1 cellular context compared by ENCODE assay signal in the genomic region with DNA sequence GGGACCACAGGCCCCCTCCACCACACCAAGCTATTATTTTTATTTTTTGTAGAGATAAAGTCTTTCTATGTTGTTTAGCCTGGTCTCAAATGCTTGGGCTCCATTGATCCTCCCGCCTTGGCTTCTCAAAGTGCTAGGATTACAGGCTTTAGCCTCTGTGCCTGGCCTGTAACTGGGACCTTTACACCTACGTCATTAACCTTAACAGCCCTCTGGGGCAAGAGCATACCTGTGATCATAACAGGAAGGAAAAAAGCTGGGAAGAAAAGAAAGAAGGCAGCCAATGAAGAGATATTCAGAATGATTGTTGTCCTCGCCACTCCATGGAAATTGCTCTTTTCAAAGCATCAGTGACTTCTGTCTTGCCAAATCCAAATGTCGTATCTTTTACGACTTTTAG.
TF ChIP-seq lines count a peak whose summit lies in the region.

No MANE protein-coding gene starts in this region.

TF ChIP-seq in GM23338, 12 proteins besides CTCF, POLR2A, EP300 and RAD21:
- TF ChIP-seq, protein P1, sequence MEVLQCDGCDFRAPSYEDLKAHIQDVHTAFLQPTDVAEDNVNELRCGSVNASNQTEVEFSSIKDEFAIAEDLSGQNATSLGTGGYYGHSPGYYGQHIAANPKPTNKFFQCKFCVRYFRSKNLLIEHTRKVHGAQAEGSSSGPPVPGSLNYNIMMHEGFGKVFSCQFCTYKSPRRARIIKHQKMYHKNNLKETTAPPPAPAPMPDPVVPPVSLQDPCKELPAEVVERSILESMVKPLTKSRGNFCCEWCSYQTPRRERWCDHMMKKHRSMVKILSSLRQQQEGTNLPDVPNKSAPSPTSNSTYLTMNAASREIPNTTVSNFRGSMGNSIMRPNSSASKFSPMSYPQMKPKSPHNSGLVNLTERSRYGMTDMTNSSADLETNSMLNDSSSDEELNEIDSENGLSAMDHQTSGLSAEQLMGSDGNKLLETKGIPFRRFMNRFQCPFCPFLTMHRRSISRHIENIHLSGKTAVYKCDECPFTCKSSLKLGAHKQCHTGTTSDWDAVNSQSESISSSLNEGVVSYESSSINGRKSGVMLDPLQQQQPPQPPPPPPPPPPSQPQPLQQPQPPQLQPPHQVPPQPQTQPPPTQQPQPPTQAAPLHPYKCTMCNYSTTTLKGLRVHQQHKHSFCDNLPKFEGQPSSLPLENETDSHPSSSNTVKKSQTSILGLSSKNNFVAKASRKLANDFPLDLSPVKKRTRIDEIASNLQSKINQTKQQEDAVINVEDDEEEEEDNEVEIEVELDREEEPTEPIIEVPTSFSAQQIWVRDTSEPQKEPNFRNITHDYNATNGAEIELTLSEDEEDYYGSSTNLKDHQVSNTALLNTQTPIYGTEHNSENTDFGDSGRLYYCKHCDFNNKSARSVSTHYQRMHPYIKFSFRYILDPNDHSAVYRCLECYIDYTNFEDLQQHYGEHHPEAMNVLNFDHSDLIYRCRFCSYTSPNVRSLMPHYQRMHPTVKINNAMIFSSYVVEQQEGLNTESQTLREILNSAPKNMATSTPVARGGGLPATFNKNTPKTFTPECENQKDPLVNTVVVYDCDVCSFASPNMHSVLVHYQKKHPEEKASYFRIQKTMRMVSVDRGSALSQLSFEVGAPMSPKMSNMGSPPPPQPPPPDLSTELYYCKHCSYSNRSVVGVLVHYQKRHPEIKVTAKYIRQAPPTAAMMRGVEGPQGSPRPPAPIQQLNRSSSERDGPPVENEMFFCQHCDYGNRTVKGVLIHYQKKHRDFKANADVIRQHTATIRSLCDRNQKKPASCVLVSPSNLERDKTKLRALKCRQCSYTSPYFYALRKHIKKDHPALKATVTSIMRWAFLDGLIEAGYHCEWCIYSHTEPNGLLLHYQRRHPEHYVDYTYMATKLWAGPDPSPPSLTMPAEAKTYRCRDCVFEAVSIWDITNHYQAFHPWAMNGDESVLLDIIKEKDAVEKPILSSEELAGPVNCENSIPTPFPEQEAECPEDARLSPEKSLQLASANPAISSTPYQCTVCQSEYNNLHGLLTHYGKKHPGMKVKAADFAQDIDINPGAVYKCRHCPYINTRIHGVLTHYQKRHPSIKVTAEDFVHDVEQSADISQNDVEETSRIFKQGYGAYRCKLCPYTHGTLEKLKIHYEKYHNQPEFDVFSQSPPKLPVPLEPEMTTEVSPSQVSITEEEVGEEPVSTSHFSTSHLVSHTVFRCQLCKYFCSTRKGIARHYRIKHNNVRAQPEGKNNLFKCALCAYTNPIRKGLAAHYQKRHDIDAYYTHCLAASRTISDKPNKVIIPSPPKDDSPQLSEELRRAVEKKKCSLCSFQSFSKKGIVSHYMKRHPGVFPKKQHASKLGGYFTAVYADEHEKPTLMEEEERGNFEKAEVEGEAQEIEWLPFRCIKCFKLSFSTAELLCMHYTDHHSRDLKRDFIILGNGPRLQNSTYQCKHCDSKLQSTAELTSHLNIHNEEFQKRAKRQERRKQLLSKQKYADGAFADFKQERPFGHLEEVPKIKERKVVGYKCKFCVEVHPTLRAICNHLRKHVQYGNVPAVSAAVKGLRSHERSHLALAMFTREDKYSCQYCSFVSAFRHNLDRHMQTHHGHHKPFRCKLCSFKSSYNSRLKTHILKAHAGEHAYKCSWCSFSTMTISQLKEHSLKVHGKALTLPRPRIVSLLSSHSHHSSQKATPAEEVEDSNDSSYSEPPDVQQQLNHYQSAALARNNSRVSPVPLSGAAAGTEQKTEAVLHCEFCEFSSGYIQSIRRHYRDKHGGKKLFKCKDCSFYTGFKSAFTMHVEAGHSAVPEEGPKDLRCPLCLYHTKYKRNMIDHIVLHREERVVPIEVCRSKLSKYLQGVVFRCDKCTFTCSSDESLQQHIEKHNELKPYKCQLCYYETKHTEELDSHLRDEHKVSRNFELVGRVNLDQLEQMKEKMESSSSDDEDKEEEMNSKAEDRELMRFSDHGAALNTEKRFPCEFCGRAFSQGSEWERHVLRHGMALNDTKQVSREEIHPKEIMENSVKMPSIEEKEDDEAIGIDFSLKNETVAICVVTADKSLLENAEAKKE (CRISPR knock-in tag; IDR thresholded peaks at IDR 0.05), result no peak
- TF ChIP-seq, protein P2, sequence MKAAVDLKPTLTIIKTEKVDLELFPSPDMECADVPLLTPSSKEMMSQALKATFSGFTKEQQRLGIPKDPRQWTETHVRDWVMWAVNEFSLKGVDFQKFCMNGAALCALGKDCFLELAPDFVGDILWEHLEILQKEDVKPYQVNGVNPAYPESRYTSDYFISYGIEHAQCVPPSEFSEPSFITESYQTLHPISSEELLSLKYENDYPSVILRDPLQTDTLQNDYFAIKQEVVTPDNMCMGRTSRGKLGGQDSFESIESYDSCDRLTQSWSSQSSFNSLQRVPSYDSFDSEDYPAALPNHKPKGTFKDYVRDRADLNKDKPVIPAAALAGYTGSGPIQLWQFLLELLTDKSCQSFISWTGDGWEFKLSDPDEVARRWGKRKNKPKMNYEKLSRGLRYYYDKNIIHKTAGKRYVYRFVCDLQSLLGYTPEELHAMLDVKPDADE (IDR thresholded peaks at IDR 0.05), result no peak
